Comparison of ENCODE assay signal across 7 cellular contexts in genomic region chr18:34233781-34234388, GRCh38. TPM values are rescaled to one million over a fixed set of nuclear protein-coding genes. Genes with fewer than 3 reads are reported as not detected.
"Had no signal": no experiment of that assay in that cellular context is flagged by ENCODE, and none has a peak within 500 bp of the region (broad histone marks: within the 10 kb centered on the region; RNA-seq: fewer than 3 reads in every experiment).

No MANE protein-coding gene starts in this region.

RNA-seq across cellular contexts. Expression of gene NOL4, which starts 9.2 kb away (rescaled TPM):
- total RNA-seq: naive thymus-derived CD8-positive, alpha-beta T cell; natural killer cell treated with Interleukin-12 subunit alpha and Interleukin-12 subunit beta and Interleukin-15 and Interleukin-18, amount 100 ng/mL, for 72 hours; osteocyte; psoas muscle; smooth muscle cell; subcutaneous adipose tissue; upper lobe of right lung had no signal
- polyA plus RNA-seq: naive thymus-derived CD8-positive, alpha-beta T cell; smooth muscle cell had no signal
